ENCODE assay signal across 1 cellular context in the genomic region with DNA sequence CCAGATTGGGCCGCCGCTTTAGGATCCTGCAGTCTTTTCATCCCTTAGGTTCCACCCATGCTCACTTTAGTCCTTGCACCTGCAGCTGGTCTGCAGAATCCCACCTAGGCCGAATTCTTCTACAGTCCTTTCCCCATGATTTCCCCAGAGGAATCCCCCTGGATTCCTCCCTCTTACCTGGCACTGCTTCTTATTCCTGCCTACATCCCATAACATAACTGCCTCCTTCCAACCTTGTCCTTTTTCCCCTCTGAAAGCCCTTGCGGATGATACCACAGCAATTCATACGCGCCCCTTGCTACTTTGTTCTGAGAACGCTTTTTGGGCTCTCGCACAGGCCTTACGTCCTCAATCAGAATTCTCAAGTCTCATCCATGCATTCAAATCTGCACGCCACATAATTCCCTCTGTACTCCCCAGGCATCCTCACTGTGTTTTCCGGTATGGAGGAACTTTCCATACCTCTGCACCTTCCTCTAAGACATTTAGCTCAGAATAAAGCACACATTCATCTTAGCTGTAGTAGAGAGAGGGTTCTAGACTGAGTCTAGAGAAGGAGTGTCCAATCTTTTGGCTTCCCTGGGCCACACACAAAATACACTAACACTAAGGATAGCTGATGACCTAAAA.
TF ChIP-seq lines count a peak whose summit lies in the region.

No MANE protein-coding gene starts in this region.

TF ChIP-seq in GM23338, 12 proteins besides CTCF, POLR2A, EP300 and RAD21 (continued from another document):
- no peak for TF ChIP-seq ZNF331 (CRISPR knock-in tag; IDR thresholded peaks at IDR 0.05; ENCODE audit: low read depth)
- no peak for TF ChIP-seq POLR2AphosphoS5 (IDR thresholded peaks at IDR 0.05; ENCODE audit: low read depth)
- no peak for TF ChIP-seq ZNF462 (CRISPR knock-in tag; IDR thresholded peaks at IDR 0.05)
- no peak for TF ChIP-seq JUNB (IDR thresholded peaks at IDR 0.05; ENCODE audit: unreplicated experiment)
- no peak for TF ChIP-seq CREB1 (CRISPR knock-in tag; IDR thresholded peaks at IDR 0.05; ENCODE audit: low read depth)
